ENCODE assay signal across 21 cellular contexts in the genomic region with DNA sequence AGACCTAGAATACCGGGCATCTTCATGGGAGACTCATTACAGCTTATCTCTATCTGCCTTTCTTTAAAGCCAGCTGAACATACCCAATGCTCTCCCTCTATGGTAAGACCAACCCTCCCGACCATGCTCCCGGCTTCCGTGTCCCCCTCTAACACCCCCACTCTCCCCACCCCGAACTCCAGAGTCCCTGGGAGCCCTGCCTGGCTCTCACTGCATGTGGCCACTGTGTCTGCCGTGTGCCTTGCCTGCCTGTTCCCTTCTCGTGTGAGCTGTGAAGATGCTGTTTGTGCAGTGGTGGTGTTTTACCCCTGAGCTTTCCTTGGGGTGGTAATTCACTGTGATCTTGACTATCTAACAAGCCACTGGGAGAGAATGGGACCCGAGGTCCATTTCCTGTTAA.
"Had no signal": no experiment of that assay in that cellular context is flagged by ENCODE, and none has a peak within 500 bp of the region (broad histone marks: within the 10 kb centered on the region; RNA-seq: fewer than 3 reads in every experiment).

No MANE protein-coding gene starts in this region.

- H3K36me3 ChIP-seq: neural progenitor cell, prostate gland, suprapubic skin, thyroid gland had no signal

- H3K27ac ChIP-seq: neural progenitor cell, parathyroid adenoma, prostate gland, right atrium auricular region, skin epidermis, suprapubic skin, thyroid gland had no signal

- DNase-seq: effector memory CD4-positive, alpha-beta T cell; erythroblast; kidney; mucosa of descending colon; naive B cell; stimulated activated CD4-positive, alpha-beta T cell treated with anti-CD3 and anti-CD28 coated beads, Interleukin-15, amount 100 ng/mL, for 24 hours; stimulated activated CD4-positive, alpha-beta T cell treated with anti-CD3 and anti-CD28 coated beads, Interleukin-2, amount 100 ng/mL, for 48 hours; stimulated activated CD8-positive, alpha-beta memory T cell treated with anti-CD3 and anti-CD28 coated beads, Interleukin-4, amount 100 ng/mL, for 48 hours; stimulated activated naive CD4-positive, alpha-beta T cell; stimulated activated naive CD8-positive, alpha-beta T cell treated with anti-CD3 and anti-CD28 coated beads, Interleukin-15, amount 100 ng/mL, for 72 hours; thyroid gland; trophoblast cell had no signal

- ATAC-seq: left lobe of liver; mucosa of descending colon; natural killer cell treated with Interleukin-12 subunit alpha and Interleukin-12 subunit beta and Interleukin-15 and Interleukin-18, amount 100 ng/mL, for 72 hours; stimulated activated naive CD8-positive, alpha-beta T cell treated with anti-CD3 and anti-CD28 coated beads, Interleukin-15, amount 100 ng/mL, for 72 hours had no signal

- H3K4me3 ChIP-seq: lung, mucosa of descending colon, neural progenitor cell, prostate gland, right atrium auricular region, skin epidermis, suprapubic skin, thyroid gland had no signal

- H3K9me3 ChIP-seq: mucosa of descending colon, prostate gland, right atrium auricular region, suprapubic skin, thyroid gland had no signal

- H3K4me1 ChIP-seq: neural progenitor cell, parathyroid adenoma, prostate gland, right atrium auricular region, suprapubic skin, thyroid gland had no signal

- H3K27me3 ChIP-seq: neural progenitor cell, right atrium auricular region, suprapubic skin, thyroid gland had no signal
